25 cellular contexts compared by ENCODE assay signal in genomic region chr20:38950254-38950653, GRCh38.
"Had no signal": no experiment of that assay in that cellular context is flagged by ENCODE, and none has a peak within 500 bp of the region (broad histone marks: within the 10 kb centered on the region; RNA-seq: fewer than 3 reads in every experiment).

No MANE protein-coding gene starts in this region.

- H3K4me3 ChIP-seq: colonic mucosa, esophagus muscularis mucosa, heart right ventricle, lower lobe of right lung, pancreas, smooth muscle cell, thoracic aorta, tibial nerve, upper lobe of left lung had no signal

- H3K4me3 Mint-ChIP-seq: dendritic cell treated with granulocyte-macrophage colony-stimulating factor and Interleukin-4, amounts not matched to agents 40 ng/mL and 50 ng/mL, for 4 days; naive thymus-derived CD8-positive, alpha-beta T cell; stimulated activated memory B cell treated with anti-CD40 and anti-IgM and Interleukin-4, amounts not matched to agents 10 μg/mL and 1 μg/mL and 100 μg/mL, for 72 hours had no signal

- H3K4me1 ChIP-seq: colonic mucosa, esophagus muscularis mucosa, heart right ventricle, lower lobe of right lung, pancreas, tibial nerve, upper lobe of left lung had no signal

- H3K9me3 ChIP-seq: colonic mucosa, esophagus muscularis mucosa, heart right ventricle, lower lobe of right lung, pancreas, thoracic aorta, tibial nerve, upper lobe of left lung had no signal

- H3K4me2 ChIP-seq: smooth muscle cell had no signal

- H3K36me3 ChIP-seq: colonic mucosa, lower lobe of right lung, pancreas, thoracic aorta, tibial nerve, upper lobe of left lung had no signal

- H3K27ac Mint-ChIP-seq: dendritic cell treated with granulocyte-macrophage colony-stimulating factor and Interleukin-4, amounts not matched to agents 40 ng/mL and 50 ng/mL, for 4 days; naive thymus-derived CD8-positive, alpha-beta T cell; stimulated activated memory B cell treated with anti-CD40 and anti-IgM and Interleukin-4, amounts not matched to agents 10 μg/mL and 1 μg/mL and 100 μg/mL, for 72 hours had no signal

- DNase-seq: colonic mucosa; effector CD8-positive, alpha-beta T cell; foreskin melanocyte; glutamatergic neuron; heart right ventricle; hippocampal formation; islet precursor cell; left ventricle myocardium superior; lower lobe of right lung; naive thymus-derived CD8-positive, alpha-beta T cell; occipital lobe; pancreas; stimulated activated CD4-positive, alpha-beta T cell treated with anti-CD3 and anti-CD28 coated beads, Interleukin-2, amount 100 ng/mL, for 24 hours; stimulated activated CD4-positive, alpha-beta T cell treated with anti-CD3 and anti-CD28 coated beads, Interleukin-4, amount 100 ng/mL, for 24 hours; stimulated activated naive CD8-positive, alpha-beta T cell treated with anti-CD3 and anti-CD28 coated beads, Interleukin-15, Interleukin-2, amounts not matched to agents 100 U/mL and 50 U/mL, for 24 hours; upper lobe of left lung had no signal

- H3K4me1 Mint-ChIP-seq: naive thymus-derived CD8-positive, alpha-beta T cell; stimulated activated memory B cell treated with anti-CD40 and anti-IgM and Interleukin-4, amounts not matched to agents 10 μg/mL and 1 μg/mL and 100 μg/mL, for 72 hours had no signal

- H3K27ac ChIP-seq: colonic mucosa, heart right ventricle, lower lobe of right lung, pancreas, thoracic aorta, tibial nerve, upper lobe of left lung had no signal

- H3K9me3 Mint-ChIP-seq: dendritic cell treated with granulocyte-macrophage colony-stimulating factor and Interleukin-4, amounts not matched to agents 40 ng/mL and 50 ng/mL, for 4 days; naive thymus-derived CD8-positive, alpha-beta T cell; stimulated activated memory B cell treated with anti-CD40 and anti-IgM and Interleukin-4, amounts not matched to agents 10 μg/mL and 1 μg/mL and 100 μg/mL, for 72 hours had no signal

- FAIRE-seq: endothelial cell of umbilical vein, pancreas, urothelium cell line had no signal

- H3K27me3 Mint-ChIP-seq: dendritic cell treated with granulocyte-macrophage colony-stimulating factor and Interleukin-4, amounts not matched to agents 40 ng/mL and 50 ng/mL, for 4 days; naive thymus-derived CD8-positive, alpha-beta T cell; stimulated activated memory B cell treated with anti-CD40 and anti-IgM and Interleukin-4, amounts not matched to agents 10 μg/mL and 1 μg/mL and 100 μg/mL, for 72 hours had no signal

- ATAC-seq: heart right ventricle; left ventricle myocardium superior; lower lobe of right lung; naive thymus-derived CD8-positive, alpha-beta T cell; pancreas; sciatic nerve; stimulated activated memory B cell treated with anti-CD40 and anti-IgM and Interleukin-4, amounts not matched to agents 10 μg/mL and 1 μg/mL and 100 μg/mL, for 72 hours; stimulated activated naive CD8-positive, alpha-beta T cell treated with anti-CD3 and anti-CD28 coated beads, Interleukin-15, Interleukin-2, amounts not matched to agents 100 U/mL and 50 U/mL, for 24 hours had no signal

- H3K27me3 ChIP-seq: colonic mucosa, esophagus muscularis mucosa, heart right ventricle, pancreas, tibial nerve, upper lobe of left lung had no signal
